In the genomic region with DNA sequence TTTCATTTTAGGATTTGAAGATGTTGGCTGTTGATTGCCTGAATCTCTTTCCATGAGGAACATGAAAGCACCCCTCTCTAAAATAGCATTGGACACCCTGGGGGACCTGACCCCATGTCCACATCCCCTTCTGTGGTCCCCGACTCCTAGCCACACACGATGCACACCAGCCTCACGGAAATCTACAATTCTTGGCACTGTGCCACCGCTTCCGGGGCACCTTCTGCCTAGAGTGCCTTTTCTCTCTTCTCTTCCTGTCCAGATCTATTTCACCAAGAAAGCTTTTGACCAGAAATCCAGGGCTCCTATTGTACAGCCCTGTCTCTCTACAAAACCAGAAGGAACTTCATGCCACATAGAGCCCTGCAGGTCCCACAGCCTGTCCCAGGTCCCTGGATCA, we compare ENCODE assay signal across 11 cellular contexts. TPM values are rescaled to one million over a fixed set of nuclear protein-coding genes. Genes with fewer than 3 reads are reported as not detected.
A peak's percentile ranks its signal among the peaks of the same experiment; 100 is the strongest.
DNase-seq lines count a peak whose midpoint lies in the region; ATAC-seq and TF ChIP-seq lines count a peak whose summit lies in the region.
"Had no signal": no experiment of that assay in that cellular context is flagged by ENCODE, and none has a peak within 500 bp of the region (broad histone marks: within the 10 kb centered on the region; RNA-seq: fewer than 3 reads in every experiment).

No MANE protein-coding gene starts in this region.

- no peaks in the 10 kb centered on the region for H3K9me3 ChIP-seq in body of pancreas

- WGBS in body of pancreas, 2 donors = 7% methylated on average over 5 of the region's 5 CpGs

- CTCF ChIA-PET in HEK293T (lab: Yijun Ruan, JAX) = no interaction called here

- TF ChIP-seq POLR2A in body of pancreas (IDR thresholded peaks at IDR 0.05) = no peak

- POLR2A ChIA-PET in HEK293T (lab: Yijun Ruan, JAX) = no interaction called here

- no peaks in the 10 kb centered on the region for H3K27me3 ChIP-seq in body of pancreas

- H3K36me3 ChIP-seq in body of pancreas (replicated peaks in 1 of 2; ENCODE audit: insufficient read depth in 1 of 2, low read depth in 2 of 2) = no peaks in the 10 kb centered on the region

- intact Hi-C loops in body of pancreas (cut with DNase I) = loop anchor here (5.0 kb wide), 1 partner anchor 127 kb away; no protein-coding TSS in a partner anchor

- TF ChIP-seq CTCF in body of pancreas (IDR thresholded peaks at IDR 0.05) = no peak

- peak; percentile 4 for DNase-seq in DMS153 (lab: John Stamatoyannopoulos, UW)
- DNase-seq in DMS153 treated with DMSO at 0.1 percent for 48 hours (lab: John Stamatoyannopoulos, UW; ENCODE audit: unreplicated experiment) = no peak
- peak; percentile 8 to 20 for DNase-seq in stimulated activated CD4-positive, alpha-beta T cell treated with anti-CD3 and anti-CD28 coated beads, Interleukin-2, amount 100 ng/mL, for 24 hours
- no peak for DNase-seq in stimulated activated CD4-positive, alpha-beta T cell treated with anti-CD3 and anti-CD28 coated beads, Interleukin-4, amount 100 ng/mL, for 24 hours
- DNase-seq in body of pancreas = peak; percentile 34 to 63 (median 56)
- no peak for DNase-seq in HEK293T (ENCODE audit: extremely low spot score)
- DNase-seq in GDM1 (lab: John Stamatoyannopoulos, UW) = no peak
- DNase-seq: 8988T, NCI-H774 had no signal

- no peak overlapping the region for H3K27ac ChIP-seq in body of pancreas

- H3K4me1 ChIP-seq in body of pancreas = peaks cover 6% of the 10 kb centered on the region

- peak; percentile 42 for ATAC-seq in body of pancreas
- ATAC-seq in HG02973 (IDR thresholded peaks at IDR 0.05; ENCODE audit: unreplicated experiment) = no peak
- ATAC-seq: stimulated activated memory B cell treated with anti-CD40 and anti-IgM and Interleukin-4, amounts not matched to agents 10 μg/mL and 1 μg/mL and 100 μg/mL, for 72 hours had no signal

- no peak overlapping the region for H3K4me3 ChIP-seq in body of pancreas

TF ChIP-seq in HEK293T, 16 proteins besides CTCF, POLR2A, EP300 and RAD21:
- TF ChIP-seq SP1 (IDR thresholded peaks at IDR 0.05) (no peak), FOXM1 (IDR thresholded peaks at IDR 0.05; ENCODE audit: borderline replicate concordance) (no peak), BHLHE40 (IDR thresholded peaks at IDR 0.05; ENCODE audit: borderline replicate concordance) (no peak), FOXK2 (IDR thresholded peaks at IDR 0.05) (no peak), L3MBTL2 (conservative IDR thresholded peaks at IDR 0.05) (no peak), NFRKB (IDR thresholded peaks at IDR 0.05) (no peak)

RNA-seq across cellular contexts. Expression of a gene that starts 50.3 kb away (rescaled TPM):
- 10 to 100 TPM; 20.8 to 26.2 TPM for total RNA-seq in body of pancreas

Comparison
In these comparisons a context has a peak if more than half of its experiments do, and no peak if none do; other contexts are left out.
1. DNase-seq: peak in DMS153 (single experiment), stimulated activated CD4-positive, alpha-beta T cell treated with anti-CD3 and anti-CD28 coated beads, Interleukin-2, amount 100 ng/mL, for 24 hours (2 of 2) and body of pancreas (4 of 4); none in DMS153 treated with DMSO at 0.1 percent for 48 hours (single experiment), stimulated activated CD4-positive, alpha-beta T cell treated with anti-CD3 and anti-CD28 coated beads, Interleukin-4, amount 100 ng/mL, for 24 hours (single experiment), HEK293T (single experiment) and GDM1 (single experiment).